8 cellular contexts compared by ENCODE assay signal in genomic region chr21:17514124-17514481, GRCh38. TPM values are rescaled to one million over a fixed set of nuclear protein-coding genes. Genes with fewer than 3 reads are reported as not detected.
DNase-seq lines count a peak whose midpoint lies in the region; ATAC-seq, FAIRE-seq and TF ChIP-seq lines count a peak whose summit lies in the region.

No MANE protein-coding gene starts in this region.

- POLR2A ChIA-PET in HEK293 (lab: Yijun Ruan, JAX), result interaction anchor here (0.8 to 1.9 kb wide), 6 partner anchors 11 to 98 kb away, joined by 3 to 8 read pairs (median 5); no protein-coding TSS in a partner anchor

- H3K9me3 ChIP-seq in HEK293 (ENCODE audit: control insufficient read depth, insufficient read depth, low read depth, low read length) (no peaks in the 10 kb centered on the region), RWPE2 (ENCODE audit: severe bottlenecking) (no peaks in the 10 kb centered on the region), pancreas (no peaks in the 10 kb centered on the region)

- in situ Hi-C loops in GM13976 (cut with MboI; ENCODE audit: low sequenced_read_pairs, unreplicated experiment), result no loop called here

- H3K27ac ChIP-seq in HEK293 (ENCODE audit: extremely low read depth, low read depth, low read length), result no peak overlapping the region
- peak overlapping the region; percentile 5 for H3K27ac ChIP-seq in RWPE2 (ENCODE audit: poor library complexity, severe bottlenecking)
- H3K27ac ChIP-seq in pancreas, result peak overlapping the region; percentile 94 to 98 (median 96)

- peak; percentile 67 for ATAC-seq in RWPE2 (ENCODE audit: low read depth)
- ATAC-seq in pancreas, result no peak
- no peak for ATAC-seq in GM18868 (IDR thresholded peaks at IDR 0.05; ENCODE audit: unreplicated experiment)
- no peak for ATAC-seq in GM18505 (IDR thresholded peaks at IDR 0.05; ENCODE audit: unreplicated experiment)

- CTCF ChIA-PET in HEK293 (lab: Yijun Ruan, JAX), result interaction anchor here (0.6 to 3.7 kb wide), 6 partner anchors 12 to 164 kb away, joined by 3 to 28 read pairs (median 3); no protein-coding TSS in a partner anchor

- DNase-seq in RWPE2 (ENCODE audit: low spot score) (no peak), epithelial cell of esophagus (ENCODE audit: low read depth) (peak; percentile 67), pancreas (no peak), midbrain (lab: John Stamatoyannopoulos, UW) (no peak), GM13976 (ENCODE audit: low spot score) (no peak)

- TF ChIP-seq CTCF in HEK293 (tag by site-specific recombination; IDR thresholded peaks at IDR 0.05) (no peak), RWPE2 (IDR thresholded peaks at IDR 0.05; ENCODE audit: poor library complexity, severe bottlenecking) (no peak), epithelial cell of esophagus (IDR thresholded peaks at IDR 0.05; ENCODE audit: insufficient read depth, low read depth, low read length, missing control alignments) (no peak), pancreas (IDR thresholded peaks at IDR 0.05) (no peak), GM13976 (IDR thresholded peaks at IDR 0.05; ENCODE audit: borderline replicate concordance, control extremely low read depth, extremely low read depth, insufficient read depth, missing control alignments) (no peak)

- intact Hi-C loops in pancreas (cut with DNase I), result no loop called here

- no peak for TF ChIP-seq POLR2A in GM18505 (IDR thresholded peaks at IDR 0.05; ENCODE audit: borderline replicate concordance, extremely low read depth, insufficient read depth, insufficient read length)

- H3K36me3 ChIP-seq in HEK293 (ENCODE audit: control insufficient read depth in 2 of 2, insufficient read depth in 1 of 2, low read length in 2 of 2) (no peaks in the 10 kb centered on the region; a peak in 1 of 3 replicates), RWPE2 (ENCODE audit: low read depth) (no peaks in the 10 kb centered on the region), pancreas (no peaks in the 10 kb centered on the region)

- H3K27me3 ChIP-seq in RWPE2 (ENCODE audit: insufficient read depth, poor library complexity, severe bottlenecking) (no peaks in the 10 kb centered on the region), pancreas (no peaks in the 10 kb centered on the region)

- WGBS in pancreas, 2 donors, result 19 to 24% methylated on average over 5 of the region's 5 CpGs

- FAIRE-seq in pancreas (lab: Jason Lieb, UNC), result no peak

- peak overlapping the region; percentile 91 for H3K4me3 ChIP-seq in HEK293 (ENCODE audit: low read depth, low read length)
- peak overlapping the region; percentile 56 for H3K4me3 ChIP-seq in RWPE2 (ENCODE audit: severe bottlenecking)
- peak overlapping the region; percentile 65 for H3K4me3 ChIP-seq in epithelial cell of esophagus (ENCODE audit: low read length)
- peak overlapping the region in 3 of 4 donors; percentile 76 to 87 (median 82) for H3K4me3 ChIP-seq in pancreas

- H3K4me1 ChIP-seq in HEK293 (ENCODE audit: control insufficient read depth, insufficient read depth, low read length) (peaks cover 6% of the 10 kb centered on the region), RWPE2 (ENCODE audit: insufficient read depth, poor library complexity, severe bottlenecking) (peaks cover 10% of the 10 kb centered on the region), pancreas (peaks cover 0 to 6% (median 0%) of the 10 kb centered on the region in 3 donors)

TF ChIP-seq in HEK293, 187 proteins besides CTCF, POLR2A, EP300 and RAD21:
- TF ChIP-seq ZNF792 (tag by site-specific recombination; IDR thresholded peaks at IDR 0.05) (no peak), ZBTB49 (tag by site-specific recombination; IDR thresholded peaks at IDR 0.05; ENCODE audit: low read depth) (no peak), ZNF148 (tag by site-specific recombination; IDR thresholded peaks at IDR 0.05; ENCODE audit: borderline replicate concordance) (no peak), ZNF23 (tag by site-specific recombination; IDR thresholded peaks at IDR 0.05; ENCODE audit: borderline replicate concordance) (no peak), ZNF16 (tag by site-specific recombination; IDR thresholded peaks at IDR 0.05; ENCODE audit: low read depth) (no peak), ZEB2 (tag by site-specific recombination; IDR thresholded peaks at IDR 0.05) (no peak)

RNA-seq across cellular contexts. Expression of gene CXADR, which starts 1.3 kb away (rescaled TPM):
- 10 to 100 TPM; 11.7 to 24.8 (median 16.4) TPM for total RNA-seq in pancreas
- 1 to 10 TPM; 5.1 to 5.8 TPM for polyA plus RNA-seq in pancreas
